30 cellular contexts compared by ENCODE assay signal in genomic region chr2:130720036-130720435, GRCh38. TPM values are rescaled to one million over a fixed set of nuclear protein-coding genes. Genes with fewer than 3 reads are reported as not detected.
DNase-seq lines count a peak whose midpoint lies in the region; ATAC-seq, FAIRE-seq and TF ChIP-seq lines count a peak whose summit lies in the region.
"Had no signal": no experiment of that assay in that cellular context is flagged by ENCODE, and none has a peak within 500 bp of the region (broad histone marks: within the 10 kb centered on the region; RNA-seq: fewer than 3 reads in every experiment).

No MANE protein-coding gene starts in this region.

- no peaks in the 10 kb centered on the region for H3K4me1 Mint-ChIP-seq in MCF 10A (ENCODE audit: insufficient read depth, unreplicated experiment)
- H3K4me1 Mint-ChIP-seq in activated T-helper 17 cell treated with anti-CD3 and anti-CD28 coated beads, Interleukin-2, amount 50 U/mL, for 72 hours: no peaks in the 10 kb centered on the region
- H3K4me1 Mint-ChIP-seq: CD14-positive monocyte; CD8-positive, alpha-beta memory T cell; GM23338 had no signal

- H3K4me3 ChIP-seq in breast epithelium (no peak overlapping the region), K562 (no peak overlapping the region)
- H3K4me3 ChIP-seq: GM23338, HAP-1, MG63, SJCRH30 had no signal

- no peak for TF ChIP-seq CTCF in MCF 10A (IDR thresholded peaks at IDR 0.05; ENCODE audit: unreplicated experiment)
- TF ChIP-seq CTCF in breast epithelium (IDR thresholded peaks at IDR 0.05): no peak
- no peak for TF ChIP-seq CTCF in K562 (IDR thresholded peaks at IDR 0.05 in 2 of 3, conservative IDR thresholded peaks at IDR 0.05 in 1 of 3; ENCODE audit: insufficient read depth in 2 of 3, low read depth in 1 of 3, low read length in 3 of 3)
- no peak for TF ChIP-seq CTCF in foreskin keratinocyte (conservative IDR thresholded peaks at IDR 0.05)
- no peak for TF ChIP-seq CTCF in GM20000 (IDR thresholded peaks at IDR 0.05; ENCODE audit: extremely low read depth, missing control alignments)

- H3K27me3 Mint-ChIP-seq in MCF 10A (ENCODE audit: insufficient read depth, unreplicated experiment): no peaks in the 10 kb centered on the region
- peaks cover 6% of the 10 kb centered on the region for H3K27me3 Mint-ChIP-seq in activated T-helper 17 cell treated with anti-CD3 and anti-CD28 coated beads, Interleukin-2, amount 50 U/mL, for 72 hours

- no peak overlapping the region for H3K27ac Mint-ChIP-seq in MCF 10A (ENCODE audit: low read depth, unreplicated experiment)
- H3K27ac Mint-ChIP-seq in activated T-helper 17 cell treated with anti-CD3 and anti-CD28 coated beads, Interleukin-2, amount 50 U/mL, for 72 hours: no peak overlapping the region
- H3K27ac Mint-ChIP-seq: CD14-positive monocyte; CD8-positive, alpha-beta memory T cell; GM23338 had no signal

- H3K4me2 ChIP-seq in K562 (ENCODE audit: insufficient read depth, low read length): no peak overlapping the region
- H3K4me2 ChIP-seq: GM23338 had no signal

- WGBS in K562 (ENCODE audit: insufficient coverage, low coverage, missing lambda C conversion rate): 0% methylated on average over 5 of the region's 8 CpGs

- no peak overlapping the region for H2AFZ ChIP-seq in K562 (ENCODE audit: low read depth, low read length)
- H2AFZ ChIP-seq: GM23338 had no signal

- intact Hi-C loops in MCF 10A (cut with micrococcal nuclease) (no loop called here), breast epithelium (cut with DNase I; ENCODE audit: low total_unique reads) (no loop called here), K562 (cut with micrococcal nuclease) (no loop called here)

- peaks cover 0 to 7% of the 10 kb centered on the region in 2 donors for H3K9me3 ChIP-seq in breast epithelium
- no peaks in the 10 kb centered on the region; the same call in 1 of the 2 replicates for H3K9me3 ChIP-seq in K562 (replicated peaks; ENCODE audit: control insufficient read depth, insufficient read depth, low read depth, low read length)
- H3K9me3 ChIP-seq: BE2C, HAP-1, MG63, SJCRH30 had no signal

- in situ Hi-C loops in K562 (cut with MboI): no loop called here

- no peaks in the 10 kb centered on the region for H3K9me3 Mint-ChIP-seq in MCF 10A (ENCODE audit: unreplicated experiment)
- H3K9me3 Mint-ChIP-seq in activated T-helper 17 cell treated with anti-CD3 and anti-CD28 coated beads, Interleukin-2, amount 50 U/mL, for 72 hours: no peaks in the 10 kb centered on the region

- TF ChIP-seq POLR2A in breast epithelium (IDR thresholded peaks at IDR 0.05) (no peak), K562 (conservative IDR thresholded peaks at IDR 0.05) (no peak)

- H3K36me3 ChIP-seq in breast epithelium: no peaks in the 10 kb centered on the region
- H3K36me3 ChIP-seq in K562 (ENCODE audit: control insufficient read depth, insufficient read depth, low read length): no peaks in the 10 kb centered on the region
- H3K36me3 ChIP-seq: BE2C, HAP-1, MG63, SJCRH30 had no signal

- no TSS peak for BruUV-seq in MCF 10A (replicated peaks; lab: Mats Ljungman, UMichigan)
- no TSS peak for BruUV-seq in K562 (replicated peaks; lab: Mats Ljungman, UMichigan)

- DNase-seq in MCF 10A (ENCODE audit: unreplicated experiment) (peak; percentile 75), breast epithelium (ENCODE audit: low spot score in 2 of 2) (no peak), K562 (ENCODE audit: extremely low read depth in 1 of 4, low spot score in 3 of 4) (no peak), foreskin keratinocyte (no peak), GM20000 (ENCODE audit: low spot score) (no peak), NCI-H2029 treated with DMSO at 0.1 percent for 48 hours (lab: John Stamatoyannopoulos, UW) (no peak), DMS79 (lab: John Stamatoyannopoulos, UW) (no peak)
- DNase-seq: 8988T; ACHN; BE2C; CD8-positive, alpha-beta memory T cell; KBM-7; MG63; NCI-H1105 treated with DMSO at 0.1 percent for 48 hours; NCI-H1694; NCI-H2171 treated with DMSO at 0.1 percent for 48 hours; NCI-H345; NCI-H510A treated with DMSO at 0.1 percent for 48 hours; NCI-H748 treated with DMSO at 0.1 percent for 48 hours; SJCRH30 had no signal

- no peak overlapping the region for H3K4me3 Mint-ChIP-seq in MCF 10A (ENCODE audit: unreplicated experiment)
- H3K4me3 Mint-ChIP-seq in activated T-helper 17 cell treated with anti-CD3 and anti-CD28 coated beads, Interleukin-2, amount 50 U/mL, for 72 hours: no peak overlapping the region
- H3K4me3 Mint-ChIP-seq: CD14-positive monocyte, GM23338 had no signal

- H3K27ac ChIP-seq in breast epithelium (no peak overlapping the region), K562 (ENCODE audit: extremely low read depth, low read depth, low read length) (no peak overlapping the region), foreskin keratinocyte (no peak overlapping the region)
- H3K27ac ChIP-seq: SJCRH30 had no signal

- no peaks in the 10 kb centered on the region for H4K20me1 ChIP-seq in K562 (replicated peaks; ENCODE audit: control insufficient read depth, insufficient read depth, low read length)

- CTCF ChIA-PET in MCF 10A (lab: Yijun Ruan, JAX) (interaction anchor here (0.5 to 0.6 kb wide), 2 partner anchors 23 to 64 kb away, joined by 3 read pairs; no protein-coding TSS in a partner anchor), K562 (lab: Yijun Ruan, JAX; ENCODE audit: low intra/inter-chr PET ratio) (no interaction called here)

- H3K4me1 ChIP-seq in breast epithelium (no peaks in the 10 kb centered on the region), K562 (replicated peaks in 1 of 2; ENCODE audit: control insufficient read depth in 2 of 2, insufficient read depth in 2 of 2, low read length in 2 of 2) (no peaks in the 10 kb centered on the region), foreskin keratinocyte (no peaks in the 10 kb centered on the region)
- H3K4me1 ChIP-seq: BE2C, HAP-1, SJCRH30 had no signal

- POLR2A ChIA-PET in MCF 10A (lab: Yijun Ruan, JAX) (no interaction called here), K562 (lab: Yijun Ruan, JAX) (no interaction called here)

- no peak for FAIRE-seq in K562 (lab: Jason Lieb, UNC)
- FAIRE-seq: GM18507, RCC 7860 had no signal

- no peaks in the 10 kb centered on the region for H3K36me3 Mint-ChIP-seq in MCF 10A (ENCODE audit: insufficient read depth, unreplicated experiment)
- H3K36me3 Mint-ChIP-seq in activated T-helper 17 cell treated with anti-CD3 and anti-CD28 coated beads, Interleukin-2, amount 50 U/mL, for 72 hours (ENCODE audit: low read depth): no peaks in the 10 kb centered on the region
- H3K36me3 Mint-ChIP-seq: CD14-positive monocyte had no signal

- no peak for TF ChIP-seq EP300 in K562 (IDR thresholded peaks at IDR 0.05; ENCODE audit: low read length)

- no peaks in the 10 kb centered on the region for H3K9me1 ChIP-seq in K562 (ENCODE audit: control insufficient read depth, insufficient read depth, low read length)

- H3K79me2 ChIP-seq in K562 (ENCODE audit: control insufficient read depth, insufficient read depth, low read length): no peaks in the 10 kb centered on the region

- no peak overlapping the region for H3K9ac ChIP-seq in K562 (ENCODE audit: insufficient read depth in 1 of 2, low read depth in 2 of 2, low read length in 2 of 2)

- ATAC-seq in K562: no peak
- ATAC-seq in foreskin keratinocyte: peak; percentile 49
- ATAC-seq in activated T-helper 17 cell treated with anti-CD3 and anti-CD28 coated beads, Interleukin-2, amount 50 U/mL, for 72 hours (replicated peaks): no peak
- ATAC-seq: GM23338, Right ventricle myocardium inferior, SK-N-SH treated with all-trans-retinoic acid at 6 μM for 48 hours had no signal

- no peak for TF ChIP-seq RAD21 in K562 (CRISPR knock-in tag; conservative IDR thresholded peaks at IDR 0.05 in 1 of 2, IDR thresholded peaks at IDR 0.05 in 1 of 2)

- H3K27me3 ChIP-seq in breast epithelium (peaks cover 0 to 10% of the 10 kb centered on the region in 2 donors), K562 (ENCODE audit: control insufficient read depth in 2 of 2, insufficient read depth in 2 of 2, low read length in 2 of 2) (no peaks in the 10 kb centered on the region), foreskin keratinocyte (peaks cover 6% of the 10 kb centered on the region)
- H3K27me3 ChIP-seq: BE2C, MG63, SJCRH30 had no signal

RNA-seq across cellular contexts. Expression of gene GPR148, which starts 8.8 kb away (rescaled TPM):
- total RNA-seq in MCF 10A (2022) (not detected in 2 replicates), breast epithelium (not detected), K562 (2014; rRNA removed) (not detected in 2 replicates), K562 (2014; rRNA removed; fragmentation: Illumina TruSeq; extraction: Trizol) (not detected in 2 replicates), K562 (2015; rRNA removed; fragmentation: Illumina TruSeq; extraction: Trizol) (not detected in 2 replicates), K562 (2021) (not detected in 2 replicates), foreskin keratinocyte (not detected in 2 replicates)
- not detected in 2 replicates for total RNA-seq in K562 (2011; cell fraction: chromatin; rRNA removed; ENCODE audit: low replicate concordance)
- total RNA-seq in K562 (2011; cell fraction: nucleolus; rRNA removed): not detected in 2 replicates
- total RNA-seq in K562 (2011; cell fraction: nucleoplasm; rRNA removed): not detected in 2 replicates
- polyA plus RNA-seq in K562 (2011; rRNA removed) (not detected in 2 replicates), K562 (2014; fragmentation: Illumina TruSeq; extraction: Trizol) (not detected in 2 replicates), K562 (2014; fragmentation: Nextera tagmentation; extraction: Ambion mirVana) (not detected), K562 (2014; rRNA removed) (not detected in 2 replicates), foreskin keratinocyte (not detected in 2 replicates)
- polyA plus RNA-seq in K562 (2011; cell fraction: cytosol; rRNA removed): not detected in 2 replicates
- not detected in 2 replicates for polyA plus RNA-seq in K562 (2011; cell fraction: nucleus; rRNA removed)
- polyA plus RNA-seq in K562 (2012): not detected in 2 replicates
- polyA minus RNA-seq in K562 (2011; rRNA and poly(A)+ RNA removed): not detected in 2 replicates
- not detected in 2 replicates for polyA minus RNA-seq in K562 (2011; cell fraction: cytosol; rRNA and poly(A)+ RNA removed)
- polyA minus RNA-seq in K562 (2011; cell fraction: nucleus; rRNA and poly(A)+ RNA removed): not detected in 2 replicates
- total RNA-seq in activated T-helper 17 cell treated with anti-CD3 and anti-CD28 coated beads, Interleukin-2, amount 50 U/mL, for 72 hours: not detected
- total RNA-seq: CD8-positive, alpha-beta memory T cell; GM23338; HT-29; LHCN-M2; Right ventricle myocardium inferior; SJCRH30 had no signal
- polyA plus RNA-seq: CD14-positive monocyte; CD8-positive, alpha-beta memory T cell had no signal

RNA-seq across cellular contexts. Expression of gene AMER3, which starts 35.3 kb away (rescaled TPM):
- not detected in 2 replicates for total RNA-seq in MCF 10A (2022)
- not detected for total RNA-seq in breast epithelium
- total RNA-seq in K562 (2011; cell fraction: chromatin; rRNA removed; ENCODE audit: low replicate concordance): not detected in 2 replicates
- total RNA-seq in K562 (2011; cell fraction: nucleolus; rRNA removed): not detected in 2 replicates
- total RNA-seq in K562 (2011; cell fraction: nucleoplasm; rRNA removed): not detected in 2 replicates
- total RNA-seq in K562 (2014; rRNA removed): not detected in 2 replicates
- not detected in 2 replicates for total RNA-seq in K562 (2014; rRNA removed; fragmentation: Illumina TruSeq; extraction: Trizol)
- not detected in 2 replicates for total RNA-seq in K562 (2015; rRNA removed; fragmentation: Illumina TruSeq; extraction: Trizol)
- not detected in 2 replicates for total RNA-seq in K562 (2021)
- polyA plus RNA-seq in K562 (2011; rRNA removed): not detected in 2 replicates
- polyA plus RNA-seq in K562 (2011; cell fraction: cytosol; rRNA removed): not detected in 2 replicates
- polyA plus RNA-seq in K562 (2011; cell fraction: nucleus; rRNA removed): not detected in 2 replicates
- not detected in 2 replicates for polyA plus RNA-seq in K562 (2012)
- not detected in 2 replicates for polyA plus RNA-seq in K562 (2014; fragmentation: Illumina TruSeq; extraction: Trizol)
- polyA plus RNA-seq in K562 (2014; fragmentation: Nextera tagmentation; extraction: Ambion mirVana): not detected
- polyA plus RNA-seq in K562 (2014; rRNA removed): not detected in 2 replicates
- polyA minus RNA-seq in K562 (2011; rRNA and poly(A)+ RNA removed): not detected in 2 replicates
- polyA minus RNA-seq in K562 (2011; cell fraction: cytosol; rRNA and poly(A)+ RNA removed): not detected in 2 replicates
- polyA minus RNA-seq in K562 (2011; cell fraction: nucleus; rRNA and poly(A)+ RNA removed): not detected in 2 replicates
- not detected in 2 replicates for total RNA-seq in foreskin keratinocyte
- polyA plus RNA-seq in foreskin keratinocyte: not detected in 2 replicates
- not detected for total RNA-seq in activated T-helper 17 cell treated with anti-CD3 and anti-CD28 coated beads, Interleukin-2, amount 50 U/mL, for 72 hours
- total RNA-seq: CD8-positive, alpha-beta memory T cell; HT-29; LHCN-M2; Right ventricle myocardium inferior; SJCRH30 had no signal
- polyA plus RNA-seq: CD14-positive monocyte; CD8-positive, alpha-beta memory T cell had no signal
